19 cellular contexts compared by ENCODE assay signal in genomic region chr6:84086545-84087429, GRCh38. TPM values are rescaled to one million over a fixed set of nuclear protein-coding genes. Genes with fewer than 3 reads are reported as not detected.
DNase-seq lines count a peak whose midpoint lies in the region; ATAC-seq, FAIRE-seq and TF ChIP-seq lines count a peak whose summit lies in the region.
"Had no signal": no experiment of that assay in that cellular context is flagged by ENCODE, and none has a peak within 500 bp of the region (broad histone marks: within the 10 kb centered on the region; RNA-seq: fewer than 3 reads in every experiment).

No MANE protein-coding gene starts in this region.

- FAIRE-seq in HTR-8/SVneo (lab: Jason Lieb, UNC), result no peak
- FAIRE-seq: A549, GM12891, GM18507 had no signal

- H3K27ac Mint-ChIP-seq in Calu3 (ENCODE audit: unreplicated experiment) (no peak overlapping the region), progenitor cell of endocrine pancreas (peak overlapping the region; percentile 71)
- H3K27ac Mint-ChIP-seq: CD8-positive, alpha-beta memory T cell; IgD-negative memory B cell had no signal

- H3K9me3 ChIP-seq in SJCRH30 (replicated peaks) (no peaks in the 10 kb centered on the region), body of pancreas (no peaks in the 10 kb centered on the region)
- H3K9me3 ChIP-seq: A549; BLaER1 treated with 17β-estradiol and CSF1 and Interleukin-3, amounts not matched to agents 10 nM and 100 nM had no signal

- no peaks in the 10 kb centered on the region for H3K9me3 Mint-ChIP-seq in Calu3 (ENCODE audit: low read depth, unreplicated experiment)
- H3K9me3 Mint-ChIP-seq in progenitor cell of endocrine pancreas (ENCODE audit: low read depth), result peaks cover 1% of the 10 kb centered on the region
- H3K9me3 Mint-ChIP-seq: CD8-positive, alpha-beta memory T cell had no signal

- WGBS in body of pancreas, 2 donors, result 27 to 28% methylated on average over 6 of the region's 6 CpGs

- H3K4me3 ChIP-seq in SJCRH30 (no peak overlapping the region), body of pancreas (no peak overlapping the region)
- H3K4me3 ChIP-seq: A549; BLaER1 treated with 17β-estradiol and CSF1 and Interleukin-3, amounts not matched to agents 10 nM and 100 nM; GM23248 had no signal

- H3K27me3 ChIP-seq in SJCRH30 (no peaks in the 10 kb centered on the region), body of pancreas (no peaks in the 10 kb centered on the region)
- H3K27me3 ChIP-seq: BLaER1 treated with 17β-estradiol and CSF1 and Interleukin-3, amounts not matched to agents 10 nM and 100 nM had no signal

- DNase-seq in Calu3, result peak; percentile 4
- peak in 1 of 2 experiments; percentile 27 for DNase-seq in SJCRH30
- DNase-seq in body of pancreas, result peak in 1 of 4 donors; percentile 7
- no peak for DNase-seq in progenitor cell of endocrine pancreas (ENCODE audit: low spot score, unreplicated experiment)
- DNase-seq in cerebellum (ENCODE audit: low spot score), result no peak
- no peak for DNase-seq in NK-92 treated with Interleukin-12 subunit alpha and Interleukin-12 subunit beta, amount 100 ng/mL, for 24 hours (lab: John Stamatoyannopoulos, UW)
- DNase-seq in HTR-8/SVneo (ENCODE audit: insufficient read length, low spot score), result no peak
- DNase-seq: CD8-positive, alpha-beta memory T cell; GDM1; GM23248; NCI-H1105 treated with DMSO at 0.1 percent for 48 hours; NCI-H1930; NCI-H510A treated with DMSO at 0.1 percent for 48 hours had no signal

- no peak overlapping the region for H3K4me3 Mint-ChIP-seq in Calu3 (ENCODE audit: low read depth, unreplicated experiment)
- H3K4me3 Mint-ChIP-seq in progenitor cell of endocrine pancreas (ENCODE audit: low read depth), result no peak overlapping the region
- H3K4me3 Mint-ChIP-seq: CD8-positive, alpha-beta memory T cell; IgD-negative memory B cell had no signal

- H3K4me1 Mint-ChIP-seq in Calu3 (ENCODE audit: low read depth, unreplicated experiment), result peaks cover 13% of the 10 kb centered on the region
- H3K4me1 Mint-ChIP-seq in progenitor cell of endocrine pancreas (ENCODE audit: low read depth), result peaks cover 42% of the 10 kb centered on the region
- H3K4me1 Mint-ChIP-seq: CD8-positive, alpha-beta memory T cell; IgD-negative memory B cell had no signal

- no TSS peak for BruUV-seq in Calu3 (replicated peaks; lab: Mats Ljungman, UMichigan)

- intact Hi-C loops in Calu3 (cut with micrococcal nuclease; ENCODE audit: unreplicated experiment), result no loop called here
- intact Hi-C loops in body of pancreas (cut with DNase I), result no loop called here

- TF ChIP-seq CTCF in Calu3 (IDR thresholded peaks at IDR 0.05; ENCODE audit: unreplicated experiment), result no peak
- TF ChIP-seq CTCF in body of pancreas (IDR thresholded peaks at IDR 0.05), result no peak
- TF ChIP-seq CTCF in progenitor cell of endocrine pancreas (IDR thresholded peaks at IDR 0.05; ENCODE audit: unreplicated experiment), result no peak

- no peaks in the 10 kb centered on the region for H3K36me3 ChIP-seq in SJCRH30
- no peaks in the 10 kb centered on the region for H3K36me3 ChIP-seq in body of pancreas (replicated peaks in 1 of 2; ENCODE audit: insufficient read depth in 1 of 2, low read depth in 2 of 2)
- H3K36me3 ChIP-seq: BLaER1 treated with 17β-estradiol and CSF1 and Interleukin-3, amounts not matched to agents 10 nM and 100 nM had no signal

- H3K27ac ChIP-seq in SJCRH30 (peak overlapping the region; percentile 15; the same call in 1 of the 2 replicates), body of pancreas (peak overlapping the region in 2 of 4 donors; percentile 29 to 59)
- H3K27ac ChIP-seq: A549; BLaER1 treated with 17β-estradiol and CSF1 and Interleukin-3, amounts not matched to agents 10 nM and 100 nM; GM23248 had no signal

- no peak for TF ChIP-seq POLR2A in body of pancreas (IDR thresholded peaks at IDR 0.05)

- peaks cover 12% of the 10 kb centered on the region for H3K4me1 ChIP-seq in SJCRH30
- H3K4me1 ChIP-seq in body of pancreas, result peaks cover 10% of the 10 kb centered on the region
- H3K4me1 ChIP-seq: A549; BLaER1 treated with 17β-estradiol and CSF1 and Interleukin-3, amounts not matched to agents 10 nM and 100 nM had no signal

- H3K27me3 Mint-ChIP-seq in Calu3 (ENCODE audit: unreplicated experiment) (no peaks in the 10 kb centered on the region), progenitor cell of endocrine pancreas (no peaks in the 10 kb centered on the region)

- H3K36me3 Mint-ChIP-seq in Calu3 (ENCODE audit: insufficient read depth, unreplicated experiment), result no peaks in the 10 kb centered on the region
- no peaks in the 10 kb centered on the region for H3K36me3 Mint-ChIP-seq in progenitor cell of endocrine pancreas (ENCODE audit: insufficient read depth)
- H3K36me3 Mint-ChIP-seq: CD8-positive, alpha-beta memory T cell; IgD-negative memory B cell had no signal

- peak; percentile 70 for ATAC-seq in body of pancreas
- ATAC-seq: A549, Panc1 had no signal

- CTCF ChIA-PET in Calu3 (lab: Charles Lee), result interaction anchor here (0.7 kb wide), 1 partner anchor 9 kb away, joined by 3 read pairs; no protein-coding TSS in a partner anchor

RNA-seq across cellular contexts. Expression of gene MRAP2, which starts 53.2 kb away (rescaled TPM):
- total RNA-seq in Calu3 (2022) (0.22 and 0.38 TPM in 2 replicates), body of pancreas (1 to 10 TPM; 2.3 to 3.6 TPM), progenitor cell of endocrine pancreas (1.1 TPM in 2 replicates), cerebellum (15.8 TPM)
- 18.3 and 20.3 TPM in 2 replicates for total RNA-seq in SJCRH30 (2014; rRNA removed; shearing (Covaris generic))
- total RNA-seq: CD8-positive, alpha-beta memory T cell had no signal
